11 cellular contexts compared by ENCODE assay signal in genomic region chr15:99019558-99020540, GRCh38. TPM values are rescaled to one million over a fixed set of nuclear protein-coding genes. Genes with fewer than 3 reads are reported as not detected.
DNase-seq lines count a peak whose midpoint lies in the region; TF ChIP-seq lines count a peak whose summit lies in the region.
"Had no signal": no experiment of that assay in that cellular context is flagged by ENCODE, and none has a peak within 500 bp of the region (broad histone marks: within the 10 kb centered on the region; RNA-seq: fewer than 3 reads in every experiment).

No MANE protein-coding gene starts in this region.

- H3K4me1 ChIP-seq in A673 (ENCODE audit: insufficient read depth, low read length, poor library complexity, severe bottlenecking) (peaks cover 27% of the 10 kb centered on the region), stomach (peaks cover 4 to 22% (median 11%) of the 10 kb centered on the region in 4 donors)

- H3K27ac ChIP-seq in A673 (ENCODE audit: low read depth, low read length, poor library complexity, severe bottlenecking) (no peak overlapping the region), stomach (no peak overlapping the region)

- H3K4me3 ChIP-seq in A673 (ENCODE audit: low read depth, low read length, poor library complexity, severe bottlenecking): no peak overlapping the region
- H3K4me3 ChIP-seq in stomach: no peak overlapping the region

- H3K27me3 ChIP-seq in A673 (replicated peaks; ENCODE audit: insufficient read depth, low read depth, low read length, poor library complexity) (no peaks in the 10 kb centered on the region), stomach (peaks cover 0 to 6% (median 0%) of the 10 kb centered on the region in 3 donors)

- TF ChIP-seq EP300 in stomach (IDR thresholded peaks at IDR 0.05): no peak

- no peaks in the 10 kb centered on the region for H3K36me3 ChIP-seq in A673 (ENCODE audit: insufficient read depth, low read length, poor library complexity, severe bottlenecking)
- no peaks in the 10 kb centered on the region for H3K36me3 ChIP-seq in stomach

- CTCF ChIA-PET in A673 (lab: Charles Lee): no interaction called here

- no TSS peak for BruUV-seq in A673 (replicated peaks; lab: Mats Ljungman, UMichigan)

- 86 to 91% (median 89%) methylated on average over 15 of the region's 15 CpGs for WGBS in stomach, 5 donors

- TF ChIP-seq CTCF in A673 (conservative IDR thresholded peaks at IDR 0.05; ENCODE audit: low read depth, low read length) (no peak), stomach (IDR thresholded peaks at IDR 0.05) (no peak)

- no peaks in the 10 kb centered on the region for H3K9me3 ChIP-seq in A673 (ENCODE audit: low read depth, low read length, poor library complexity, severe bottlenecking)
- H3K9me3 ChIP-seq in stomach: no peaks in the 10 kb centered on the region

- intact Hi-C loops in A673 (cut with micrococcal nuclease; ENCODE audit: unreplicated experiment) (no loop called here), stomach (cut with DNase I; ENCODE audit: low total_unique reads) (no loop called here)

- no peak for TF ChIP-seq POLR2A in stomach (IDR thresholded peaks at IDR 0.05)

- DNase-seq in A673 (ENCODE audit: low spot score) (peak; percentile 65), HK-2 (ENCODE audit: unreplicated experiment) (peak; percentile 5), amniotic stem cell (lab: John Stamatoyannopoulos, UW) (peak; percentile 15), glomerular visceral epithelial cell (ENCODE audit: extremely low spot score) (peak; percentile 41), NCI-H187 (lab: John Stamatoyannopoulos, UW) (no peak), T-helper 9 cell (no peak), stomach (no peak), T-helper 1 cell (no peak)
- DNase-seq: activated naive CD8-positive, alpha-beta T cell treated with anti-CD3 and anti-CD28 coated beads, Interleukin-2, amount 10 ng/mL, durations not matched to agents 7 days and 5 days; effector memory CD4-positive, alpha-beta T cell; NCI-H748 treated with DMSO at 0.1 percent for 48 hours had no signal

- POLR2A ChIA-PET in A673 (lab: Charles Lee; ENCODE audit: low non-redundant PET): no interaction called here

RNA-seq across cellular contexts. Expression of gene PGPEP1L, which starts 12.3 kb away (rescaled TPM):
- total RNA-seq in A673 (2021): not detected in 2 replicates
- total RNA-seq in stomach: not detected
- under 1 TPM in 1 of 3 donors, not detected in 2; 0.13 TPM for polyA plus RNA-seq in stomach
- total RNA-seq: activated naive CD8-positive, alpha-beta T cell treated with anti-CD3 and anti-CD28 coated beads, Interleukin-2, amount 10 ng/mL, durations not matched to agents 7 days and 5 days had no signal

Comparison
In these comparisons a context has a peak if more than half of its experiments do, and no peak if none do; other contexts are left out.
1. DNase-seq: peak in A673 (single experiment), HK-2 (single experiment), amniotic stem cell (single experiment) and glomerular visceral epithelial cell (single experiment); none in NCI-H187 (0 of 2), T-helper 9 cell (single experiment), stomach (single experiment) and T-helper 1 cell (0 of 5).